ENCODE assay signal across 17 cellular contexts in genomic region chr13:26961890-26962615, GRCh38.
DNase-seq lines count a peak whose midpoint lies in the region; ATAC-seq lines count a peak whose summit lies in the region.
"Had no signal": no experiment of that assay in that cellular context is flagged by ENCODE, and none has a peak within 500 bp of the region (broad histone marks: within the 10 kb centered on the region; RNA-seq: fewer than 3 reads in every experiment).

No MANE protein-coding gene starts in this region.

- H3K4me3 ChIP-seq in duodenal mucosa (ENCODE audit: low read depth in 1 of 2, low read length in 2 of 2) (no peak overlapping the region), mucosa of rectum (ENCODE audit: low read length in 2 of 2) (no peak overlapping the region), aorta (ENCODE audit: low read length in 2 of 2) (no peak overlapping the region)
- H3K4me3 ChIP-seq: ascending aorta, gastrocnemius medialis, SJCRH30, suprapubic skin had no signal

- H3K9me3 ChIP-seq in duodenal mucosa (ENCODE audit: control insufficient read depth in 1 of 2, low read length in 2 of 2) (no peaks in the 10 kb centered on the region), mucosa of rectum (ENCODE audit: control insufficient read depth in 2 of 2, low read length in 2 of 2) (no peaks in the 10 kb centered on the region), aorta (ENCODE audit: control insufficient read depth, low read length) (no peaks in the 10 kb centered on the region)
- H3K9me3 ChIP-seq: ascending aorta, gastrocnemius medialis, SJCRH30, suprapubic skin had no signal

- peak overlapping the region; percentile 28 for H3K27ac ChIP-seq in duodenal mucosa (ENCODE audit: low read depth, low read length)
- peak overlapping the region; percentile 90 to 92 for H3K27ac ChIP-seq in mucosa of rectum (ENCODE audit: low read depth in 2 of 2, low read length in 2 of 2)
- H3K27ac ChIP-seq in aorta (ENCODE audit: low read depth in 1 of 2, low read length in 2 of 2), result no peak overlapping the region
- H3K27ac ChIP-seq: ascending aorta, gastrocnemius medialis, SJCRH30, suprapubic skin had no signal

- H3K9ac ChIP-seq in duodenal mucosa (ENCODE audit: low read depth in 1 of 2, low read length in 2 of 2) (peak overlapping the region; percentile 18 to 45), mucosa of rectum (ENCODE audit: low read depth in 1 of 2, low read length in 2 of 2) (peak overlapping the region; percentile 56 to 65)

- no peaks in the 10 kb centered on the region for H3K36me3 ChIP-seq in duodenal mucosa (ENCODE audit: control insufficient read depth in 1 of 2, insufficient read depth in 2 of 2, low read length in 2 of 2)
- H3K36me3 ChIP-seq in mucosa of rectum (ENCODE audit: control insufficient read depth in 2 of 2, insufficient read depth in 2 of 2, low read length in 2 of 2), result no peaks in the 10 kb centered on the region
- H3K36me3 ChIP-seq in aorta (ENCODE audit: control insufficient read depth in 1 of 2, insufficient read depth in 2 of 2, low read length in 1 of 2), result no peaks in the 10 kb centered on the region
- H3K36me3 ChIP-seq: ascending aorta, gastrocnemius medialis, SJCRH30, suprapubic skin had no signal

- DNase-seq in DMS53 treated with DMSO at 0.1 percent for 48 hours (lab: John Stamatoyannopoulos, UW; ENCODE audit: unreplicated experiment) (peak; percentile 97), NCI-H146 (lab: John Stamatoyannopoulos, UW) (peak; percentile 68), GM19240 (ENCODE audit: insufficient read length, low spot score) (no peak), kidney glomerular epithelial cell (lab: John Stamatoyannopoulos, UW) (no peak), aorta (no peak), NCI-H1694 (lab: John Stamatoyannopoulos, UW) (no peak)
- DNase-seq: activated effector memory CD4-positive, alpha-beta T cell treated with anti-CD3 and anti-CD28 coated beads, Interleukin-2, amount 50 U/mL, for 16 hours; COR-L47; gastrocnemius medialis; GF-D8; stimulated activated CD4-positive, alpha-beta T cell treated with anti-CD3 and anti-CD28 coated beads, Interleukin-4, amount 100 ng/mL, for 24 hours; stimulated activated CD8-positive, alpha-beta memory T cell treated with anti-CD3 and anti-CD28 coated beads, Interleukin-4, amount 100 ng/mL, for 48 hours had no signal

- H3K4me1 ChIP-seq in duodenal mucosa (ENCODE audit: control insufficient read depth in 1 of 2, insufficient read depth in 2 of 2, low read length in 2 of 2) (peaks cover 60 to 80% of the 10 kb centered on the region in 2 donors), mucosa of rectum (ENCODE audit: control insufficient read depth in 2 of 2, insufficient read depth in 2 of 2, low read length in 2 of 2) (peaks cover 71 to 91% of the 10 kb centered on the region in 2 donors), aorta (ENCODE audit: control insufficient read depth in 1 of 2, insufficient read depth in 2 of 2, low read length in 2 of 2) (no peaks in the 10 kb centered on the region)
- H3K4me1 ChIP-seq: ascending aorta, gastrocnemius medialis, suprapubic skin had no signal

- WGBS in aorta, 2 donors, result 90 to 91% methylated on average over 17 of the region's 17 CpGs

- intact Hi-C loops in aorta (cut with DNase I), result no loop called here

- ATAC-seq in aorta (ENCODE audit: low FRiP score), result no peak
- ATAC-seq: gastrocnemius medialis had no signal

- H3K27me3 ChIP-seq in duodenal mucosa (ENCODE audit: control insufficient read depth in 1 of 2, insufficient read depth in 2 of 2, low read length in 2 of 2) (no peaks in the 10 kb centered on the region), mucosa of rectum (ENCODE audit: control insufficient read depth in 2 of 2, insufficient read depth in 2 of 2, low read length in 2 of 2) (no peaks in the 10 kb centered on the region), aorta (ENCODE audit: control insufficient read depth in 1 of 2, insufficient read depth in 2 of 2, low read length in 1 of 2) (no peaks in the 10 kb centered on the region)
- H3K27me3 ChIP-seq: ascending aorta, SJCRH30 had no signal

Comparison
In these comparisons a context has a peak if more than half of its experiments do, and no peak if none do; other contexts are left out.
1. DNase-seq: peak in DMS53 treated with DMSO at 0.1 percent for 48 hours (single experiment) and NCI-H146 (single experiment); none in GM19240 (single experiment), kidney glomerular epithelial cell (single experiment), aorta (0 of 2) and NCI-H1694 (single experiment).
2. H3K27ac ChIP-seq: peak in duodenal mucosa (single experiment) and mucosa of rectum (2 of 2); none in aorta (0 of 2).